Comparison of ENCODE assay signal across 24 cellular contexts in the genomic region with DNA sequence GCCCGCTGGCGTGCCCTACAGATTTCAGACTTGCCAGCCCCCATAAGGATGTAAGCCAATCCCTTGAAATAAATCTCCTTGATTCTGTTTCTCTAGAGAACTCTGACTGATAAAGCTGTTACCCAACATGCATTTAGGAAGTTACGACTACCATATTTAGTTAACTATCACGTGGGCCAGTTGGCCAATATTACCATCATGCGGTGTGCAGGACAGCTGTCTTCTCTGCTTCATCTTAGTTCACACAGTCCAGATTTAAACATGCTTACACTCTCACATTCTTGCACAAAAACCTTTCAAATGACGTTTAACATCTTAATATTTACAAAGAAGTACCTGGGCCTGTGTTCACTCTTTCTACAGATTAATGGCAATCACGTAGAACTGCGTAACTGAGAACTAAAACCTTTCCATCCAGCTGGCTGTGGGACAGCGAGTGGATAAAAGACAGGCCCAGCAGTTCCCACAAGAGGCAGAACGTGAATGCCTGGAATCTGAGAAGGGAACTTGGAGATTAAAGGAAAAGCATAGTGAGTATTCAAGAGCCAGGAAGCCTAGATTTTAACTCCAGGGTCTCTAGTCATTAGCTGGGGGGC. TPM values are rescaled to one million over a fixed set of nuclear protein-coding genes. Genes with fewer than 3 reads are reported as not detected.
A peak's percentile ranks its signal among the peaks of the same experiment; 100 is the strongest.
DNase-seq lines count a peak whose midpoint lies in the region; TF ChIP-seq lines count a peak whose summit lies in the region.
"Had no signal": no experiment of that assay in that cellular context is flagged by ENCODE, and none has a peak within 500 bp of the region (broad histone marks: within the 10 kb centered on the region; RNA-seq: fewer than 3 reads in every experiment).

No MANE protein-coding gene starts in this region.

- H3K4me1 Mint-ChIP-seq in nephron: peaks cover 36% of the 10 kb centered on the region
- H3K4me1 Mint-ChIP-seq: activated CD4-positive, alpha-beta T cell treated with anti-CD3 and anti-CD28 coated beads, Interleukin-2, amount 10 ng/mL, durations not matched to agents 7 days and 5 days; activated naive CD4-positive, alpha-beta T cell treated with anti-CD3 and anti-CD28 coated beads, Interleukin-2, amount 10 ng/mL, durations not matched to agents 7 days and 5 days; central memory CD8-positive, alpha-beta T cell; immature natural killer cell had no signal

- no peak overlapping the region for H3K4me3 ChIP-seq in ascending aorta
- no peak overlapping the region for H3K4me3 ChIP-seq in fibroblast of pulmonary artery (replicated peaks; ENCODE audit: low read depth, low read length)
- H3K4me3 ChIP-seq in transverse colon: no peak overlapping the region
- no peak overlapping the region for H3K4me3 ChIP-seq in Peyer's patch
- H3K4me3 ChIP-seq: dorsolateral prefrontal cortex had no signal

- 75 to 76% methylated on average over 6 to 10 of the region's 10 CpGs for WGBS in transverse colon (ENCODE audit: low coverage in 1 of 2), 2 donors

- intact Hi-C loops in ascending aorta (cut with DNase I) (loop anchor here (10.0 kb wide), 1 partner anchor 1127 kb away; no protein-coding TSS in a partner anchor), transverse colon (cut with DNase I; ENCODE audit: low total_unique reads) (loop anchor here (10.0 kb wide), 1 partner anchor 327 kb away; no protein-coding TSS in a partner anchor)

- H3K4me1 ChIP-seq in ascending aorta: peaks cover 0 to 4% of the 10 kb centered on the region in 2 donors
- peaks cover 0 to 15% (median 0%) of the 10 kb centered on the region in 4 donors for H3K4me1 ChIP-seq in transverse colon
- H3K4me1 ChIP-seq in Peyer's patch: no peaks in the 10 kb centered on the region

- DNase-seq in ascending aorta (ENCODE audit: low spot score in 2 of 2): no peak
- peak; percentile 19 for DNase-seq in fibroblast of pulmonary artery (ENCODE audit: low read depth)
- peak; percentile 37 for DNase-seq in transverse colon
- DNase-seq in activated CD4-positive, CD25-positive, alpha-beta regulatory T cell (lab: John Stamatoyannopoulos, UW): no peak
- no peak for DNase-seq in activated naive CD4-positive, alpha-beta T cell treated with Interleukin-2 at 50 U/mL for 16 hours
- DNase-seq in Peyer's patch: no peak
- DNase-seq: activated CD4-positive, alpha-beta T cell treated with anti-CD3 and anti-CD28 coated beads, Interleukin-2, amount 10 ng/mL, durations not matched to agents 7 days and 5 days; activated naive CD4-positive, alpha-beta T cell treated with anti-CD3 and anti-CD28 coated beads, Interleukin-2, amount 10 ng/mL, durations not matched to agents 7 days and 5 days; activated T-cell treated with anti-CD3 and anti-CD28 coated beads, Interleukin-2, amount 50 U/mL, for 48 hours; dorsolateral prefrontal cortex; foreskin keratinocyte; H7; hippocampal formation; immature natural killer cell; mesendoderm; NCI-H1048; NCI-H187; NCI-H774; T-helper 9 cell; WERI-Rb-1 had no signal

- no peak for TF ChIP-seq POLR2A in transverse colon (IDR thresholded peaks at IDR 0.05)
- TF ChIP-seq POLR2A in Peyer's patch (IDR thresholded peaks at IDR 0.05): no peak

- no peaks in the 10 kb centered on the region for H3K36me3 Mint-ChIP-seq in nephron (ENCODE audit: low read depth)
- H3K36me3 Mint-ChIP-seq: activated naive CD4-positive, alpha-beta T cell treated with anti-CD3 and anti-CD28 coated beads, Interleukin-2, amount 10 ng/mL, durations not matched to agents 7 days and 5 days; CD14-positive monocyte had no signal

- TF ChIP-seq CTCF in ascending aorta (IDR thresholded peaks at IDR 0.05) (no peak), fibroblast of pulmonary artery (IDR thresholded peaks at IDR 0.05; ENCODE audit: low read length, missing control alignments) (no peak), nephron (IDR thresholded peaks at IDR 0.05; ENCODE audit: unreplicated experiment in 3 of 3) (no peak), transverse colon (IDR thresholded peaks at IDR 0.05) (no peak), Peyer's patch (IDR thresholded peaks at IDR 0.05) (no peak)

- H3K36me3 ChIP-seq in ascending aorta (no peaks in the 10 kb centered on the region), transverse colon (no peaks in the 10 kb centered on the region), Peyer's patch (no peaks in the 10 kb centered on the region)
- H3K36me3 ChIP-seq: WERI-Rb-1 had no signal

- peak overlapping the region; percentile 46 to 59 for H3K27ac ChIP-seq in ascending aorta
- peak overlapping the region; percentile 74 to 88 (median 77) for H3K27ac ChIP-seq in transverse colon
- peak overlapping the region in 1 of 4 donors; percentile 70 for H3K27ac ChIP-seq in Peyer's patch
- H3K27ac ChIP-seq: foreskin keratinocyte, WERI-Rb-1 had no signal

- H3K4me3 Mint-ChIP-seq in nephron: no peak overlapping the region
- H3K4me3 Mint-ChIP-seq: activated CD4-positive, alpha-beta T cell treated with anti-CD3 and anti-CD28 coated beads, Interleukin-2, amount 10 ng/mL, durations not matched to agents 7 days and 5 days; activated naive CD4-positive, alpha-beta T cell treated with anti-CD3 and anti-CD28 coated beads, Interleukin-2, amount 10 ng/mL, durations not matched to agents 7 days and 5 days; CD14-positive monocyte; central memory CD8-positive, alpha-beta T cell; immature natural killer cell had no signal

- H3K27ac Mint-ChIP-seq in nephron: peak overlapping the region; percentile 32 to 68 (median 60)
- H3K27ac Mint-ChIP-seq: activated CD4-positive, alpha-beta T cell treated with anti-CD3 and anti-CD28 coated beads, Interleukin-2, amount 10 ng/mL, durations not matched to agents 7 days and 5 days; activated naive CD4-positive, alpha-beta T cell treated with anti-CD3 and anti-CD28 coated beads, Interleukin-2, amount 10 ng/mL, durations not matched to agents 7 days and 5 days; CD14-positive monocyte; immature natural killer cell had no signal

- in situ Hi-C loops in transverse colon (cut with MboI; ENCODE audit: low pct_ligation_motif_present in 1 of 4, low pct_unique_long_range_greater_than_20kb in 1 of 4, low sequenced_read_pairs in 3 of 4): no loop called here

- no peaks in the 10 kb centered on the region for H3K27me3 Mint-ChIP-seq in nephron (ENCODE audit: low read depth)

- H3K27me3 ChIP-seq in ascending aorta: no peaks in the 10 kb centered on the region
- H3K27me3 ChIP-seq in transverse colon: no peaks in the 10 kb centered on the region
- no peaks in the 10 kb centered on the region for H3K27me3 ChIP-seq in Peyer's patch
- H3K27me3 ChIP-seq: foreskin keratinocyte had no signal

- H3K9me3 ChIP-seq in ascending aorta (no peaks in the 10 kb centered on the region), transverse colon (no peaks in the 10 kb centered on the region), Peyer's patch (no peaks in the 10 kb centered on the region)

- TF ChIP-seq EP300 in transverse colon (IDR thresholded peaks at IDR 0.05; ENCODE audit: low read depth): peak; percentile 99

- H3K9me3 Mint-ChIP-seq in nephron: no peaks in the 10 kb centered on the region
- H3K9me3 Mint-ChIP-seq: central memory CD8-positive, alpha-beta T cell had no signal

RNA-seq across cellular contexts. Expression of a gene that starts 20.8 kb away (rescaled TPM):
- total RNA-seq in ascending aorta (not detected), transverse colon (10 to 100 TPM in 1 of 4 donors, 1 to 10 TPM in 1, not detected in 2; 4.0 to 13.9 TPM), Peyer's patch (10 to 100 TPM; 14.9 to 40.4 (median 19.6) TPM)
- total RNA-seq: endothelial cell of umbilical vein, foreskin keratinocyte, H7 had no signal

RNA-seq across cellular contexts. Expression of a gene that starts 45.4 kb away (rescaled TPM):
- total RNA-seq in ascending aorta (27.5 TPM), transverse colon (10 to 100 TPM; 20.9 to 53.7 (median 43.3) TPM), Peyer's patch (10 to 100 TPM; 37.7 to 57.4 (median 43.9) TPM)

RNA-seq across cellular contexts. Expression of a gene that starts 45.5 kb away (rescaled TPM):
- total RNA-seq in ascending aorta (42.9 TPM), transverse colon (10 to 100 TPM; 25.8 to 41.4 (median 36.4) TPM), Peyer's patch (10 to 100 TPM; 22.1 to 73.4 (median 25.2) TPM)

RNA-seq across cellular contexts. Expression of a gene that starts 57.1 kb away (rescaled TPM):
- total RNA-seq in ascending aorta: 23.2 TPM
- total RNA-seq in transverse colon: 1 to 10 TPM; 2.2 to 7.2 (median 5.6) TPM
- total RNA-seq in Peyer's patch: 10 to 100 TPM in 2 of 4 donors, 1 to 10 TPM in 2; 4.1 to 22.8 (median 10.1) TPM

Comparison
In these comparisons a context has a peak if more than half of its experiments do, and no peak if none do; other contexts are left out.
1. DNase-seq: peak in fibroblast of pulmonary artery (single experiment) and transverse colon (single experiment); none in ascending aorta (0 of 2), activated CD4-positive, CD25-positive, alpha-beta regulatory T cell (0 of 4), activated naive CD4-positive, alpha-beta T cell treated with Interleukin-2 at 50 U/mL for 16 hours (single experiment) and Peyer's patch (0 of 3).